ENCODE assay signal across 21 cellular contexts in the genomic region with DNA sequence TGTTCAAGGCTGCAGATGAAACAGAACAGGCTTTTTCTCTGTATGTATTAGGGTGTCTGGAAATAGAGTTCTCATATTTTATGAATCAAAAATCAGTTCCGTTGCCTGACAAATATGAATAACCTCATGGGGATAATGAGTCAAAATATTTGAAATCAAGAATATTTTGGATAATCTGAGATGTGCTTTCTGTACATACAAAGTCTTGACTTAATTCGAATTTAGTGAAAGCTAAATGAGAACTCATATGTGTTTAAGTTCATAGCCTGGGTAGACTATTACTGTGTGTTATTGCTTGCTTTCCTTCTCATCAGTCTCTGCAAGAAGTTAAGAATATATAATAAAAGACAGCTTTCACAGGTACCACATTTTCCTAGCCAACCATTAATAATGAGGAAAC.
DNase-seq lines count a peak whose midpoint lies in the region; FAIRE-seq and TF ChIP-seq lines count a peak whose summit lies in the region.
"Had no signal": no experiment of that assay in that cellular context is flagged by ENCODE, and none has a peak within 500 bp of the region (broad histone marks: within the 10 kb centered on the region; RNA-seq: fewer than 3 reads in every experiment).

No MANE protein-coding gene starts in this region.

- H3K9ac ChIP-seq in astrocyte (ENCODE audit: low read length): no peak overlapping the region
- H3K9ac ChIP-seq: BLaER1 treated with 17β-estradiol and CSF1 and Interleukin-3, amounts not matched to agents 10 nM and 100 nM had no signal

- no peaks in the 10 kb centered on the region for H4K20me1 ChIP-seq in astrocyte (ENCODE audit: insufficient read depth, low read length)
- H4K20me1 ChIP-seq: BLaER1 treated with 17β-estradiol and CSF1 and Interleukin-3, amounts not matched to agents 10 nM and 100 nM had no signal

- H3K27me3 Mint-ChIP-seq in astrocyte (ENCODE audit: low read depth, unreplicated experiment): no peaks in the 10 kb centered on the region
- H3K27me3 Mint-ChIP-seq in brain: no peaks in the 10 kb centered on the region
- no peaks in the 10 kb centered on the region for H3K27me3 Mint-ChIP-seq in activated T-helper 2 cell treated with anti-CD3 and anti-CD28 coated beads, Interferon-gamma antibody, Interleukin-2, Interleukin-4, amounts not matched to agents 10 μg/mL and 5 μg/mL and 100 μg/mL, durations not matched to agents 14 hours and 24 hours and 36 hours (ENCODE audit: low read depth)
- H3K27me3 Mint-ChIP-seq: B cell; CD4-positive, alpha-beta T cell had no signal

- POLR2A ChIA-PET in A673 (lab: Charles Lee; ENCODE audit: low non-redundant PET): no interaction called here

- no TSS peak for BruUV-seq in A673 (replicated peaks; lab: Mats Ljungman, UMichigan)

- H3K9me3 Mint-ChIP-seq in astrocyte (ENCODE audit: unreplicated experiment) (peaks cover 23% of the 10 kb centered on the region), brain (peaks cover 0 to 10% (median 2%) of the 10 kb centered on the region in 5 experiments)
- peaks cover 5% of the 10 kb centered on the region for H3K9me3 Mint-ChIP-seq in activated T-helper 2 cell treated with anti-CD3 and anti-CD28 coated beads, Interferon-gamma antibody, Interleukin-2, Interleukin-4, amounts not matched to agents 10 μg/mL and 5 μg/mL and 100 μg/mL, durations not matched to agents 14 hours and 24 hours and 36 hours

- no peak overlapping the region for H3K4me3 ChIP-seq in astrocyte (ENCODE audit: insufficient read depth, low read depth, low read length)
- no peak overlapping the region for H3K4me3 ChIP-seq in A673 (ENCODE audit: low read depth, low read length, poor library complexity, severe bottlenecking)
- no peak overlapping the region for H3K4me3 ChIP-seq in thyroid gland (replicated peaks in 1 of 3)
- H3K4me3 ChIP-seq: BLaER1 treated with 17β-estradiol and CSF1 and Interleukin-3, amounts not matched to agents 10 nM and 100 nM had no signal

- TF ChIP-seq POLR2A in thyroid gland (IDR thresholded peaks at IDR 0.05): no peak

- H3K36me3 Mint-ChIP-seq in astrocyte (ENCODE audit: low read depth, unreplicated experiment): no peaks in the 10 kb centered on the region
- no peaks in the 10 kb centered on the region for H3K36me3 Mint-ChIP-seq in brain
- no peaks in the 10 kb centered on the region for H3K36me3 Mint-ChIP-seq in activated T-helper 2 cell treated with anti-CD3 and anti-CD28 coated beads, Interferon-gamma antibody, Interleukin-2, Interleukin-4, amounts not matched to agents 10 μg/mL and 5 μg/mL and 100 μg/mL, durations not matched to agents 14 hours and 24 hours and 36 hours (ENCODE audit: low read depth)
- H3K36me3 Mint-ChIP-seq: CD8-positive, alpha-beta T cell had no signal

- H3K4me2 ChIP-seq in astrocyte (ENCODE audit: low read length): no peak overlapping the region
- H3K4me2 ChIP-seq: BLaER1 treated with 17β-estradiol and CSF1 and Interleukin-3, amounts not matched to agents 10 nM and 100 nM had no signal

- CTCF ChIA-PET in A673 (lab: Charles Lee): no interaction called here

- no peak for FAIRE-seq in astrocyte (lab: Jason Lieb, UNC)
- FAIRE-seq: A204.1, D721Med, G401.6, GM12891, GM19239 had no signal

- WGBS in thyroid gland, 2 donors: 84 to 88% methylated on average over 2 of the region's 2 CpGs

- H3K4me1 Mint-ChIP-seq in astrocyte (ENCODE audit: low read depth, unreplicated experiment): peaks cover 3% of the 10 kb centered on the region
- H3K4me1 Mint-ChIP-seq in brain: peaks cover 5% of the 10 kb centered on the region
- H3K4me1 Mint-ChIP-seq in activated T-helper 2 cell treated with anti-CD3 and anti-CD28 coated beads, Interferon-gamma antibody, Interleukin-2, Interleukin-4, amounts not matched to agents 10 μg/mL and 5 μg/mL and 100 μg/mL, durations not matched to agents 14 hours and 24 hours and 36 hours (ENCODE audit: low read depth): no peaks in the 10 kb centered on the region
- H3K4me1 Mint-ChIP-seq: B cell had no signal

- H3K27ac Mint-ChIP-seq in astrocyte (ENCODE audit: unreplicated experiment) (peak overlapping the region; percentile 1), brain (peak overlapping the region in 3 of 5 experiments; percentile 39 to 74 (median 50))
- no peak overlapping the region for H3K27ac Mint-ChIP-seq in activated T-helper 2 cell treated with anti-CD3 and anti-CD28 coated beads, Interferon-gamma antibody, Interleukin-2, Interleukin-4, amounts not matched to agents 10 μg/mL and 5 μg/mL and 100 μg/mL, durations not matched to agents 14 hours and 24 hours and 36 hours
- H3K27ac Mint-ChIP-seq: B cell; CD4-positive, alpha-beta T cell; CD8-positive, alpha-beta T cell had no signal

- H3K36me3 ChIP-seq in astrocyte (ENCODE audit: insufficient read depth, low read length) (no peaks in the 10 kb centered on the region), A673 (ENCODE audit: insufficient read depth, low read length, poor library complexity, severe bottlenecking) (no peaks in the 10 kb centered on the region), thyroid gland (no peaks in the 10 kb centered on the region)
- H3K36me3 ChIP-seq: BLaER1 treated with 17β-estradiol and CSF1 and Interleukin-3, amounts not matched to agents 10 nM and 100 nM had no signal

- DNase-seq in astrocyte (ENCODE audit: low read depth): no peak
- DNase-seq in activated T-helper 2 cell treated with anti-CD3 and anti-CD28 coated beads, Interferon-gamma antibody, Interleukin-2, Interleukin-4, amounts not matched to agents 10 μg/mL and 5 μg/mL and 100 μg/mL, durations not matched to agents 14 hours and 24 hours and 36 hours (ENCODE audit: low spot score): no peak
- no peak for DNase-seq in A673 (ENCODE audit: low spot score)
- no peak for DNase-seq in thyroid gland
- DNase-seq: 8988T; AML-193; Caco-2; Calu3; CD4-positive, alpha-beta T cell; CD8-positive, alpha-beta T cell; DMS79 treated with DMSO at 0.1 percent for 48 hours; GF-D8 had no signal

- H3K9me3 ChIP-seq in astrocyte (ENCODE audit: insufficient read depth, low read depth, low read length): no peaks in the 10 kb centered on the region
- H3K9me3 ChIP-seq in A673 (ENCODE audit: low read depth, low read length, poor library complexity, severe bottlenecking): no peaks in the 10 kb centered on the region
- no peaks in the 10 kb centered on the region for H3K9me3 ChIP-seq in thyroid gland

- H3K4me1 ChIP-seq in astrocyte (ENCODE audit: insufficient read depth, low read length) (no peaks in the 10 kb centered on the region), A673 (ENCODE audit: insufficient read depth, low read length, poor library complexity, severe bottlenecking) (no peaks in the 10 kb centered on the region), thyroid gland (no peaks in the 10 kb centered on the region)
- H3K4me1 ChIP-seq: BLaER1 treated with 17β-estradiol and CSF1 and Interleukin-3, amounts not matched to agents 10 nM and 100 nM; Caco-2 had no signal

- H3K79me2 ChIP-seq in astrocyte (ENCODE audit: insufficient read depth, low read length): no peaks in the 10 kb centered on the region

- no peaks in the 10 kb centered on the region for H3K27me3 ChIP-seq in astrocyte (ENCODE audit: insufficient read depth, low read length)
- H3K27me3 ChIP-seq in A673 (replicated peaks; ENCODE audit: insufficient read depth, low read depth, low read length, poor library complexity): no peaks in the 10 kb centered on the region
- H3K27me3 ChIP-seq in thyroid gland: no peaks in the 10 kb centered on the region
- H3K27me3 ChIP-seq: BLaER1 treated with 17β-estradiol and CSF1 and Interleukin-3, amounts not matched to agents 10 nM and 100 nM had no signal

- H2AFZ ChIP-seq in astrocyte (ENCODE audit: low read depth, low read length): no peak overlapping the region

- H3K4me3 Mint-ChIP-seq in astrocyte (ENCODE audit: unreplicated experiment) (no peak overlapping the region), brain (peak overlapping the region in 1 of 5 experiments; percentile 20)
- H3K4me3 Mint-ChIP-seq in activated T-helper 2 cell treated with anti-CD3 and anti-CD28 coated beads, Interferon-gamma antibody, Interleukin-2, Interleukin-4, amounts not matched to agents 10 μg/mL and 5 μg/mL and 100 μg/mL, durations not matched to agents 14 hours and 24 hours and 36 hours (ENCODE audit: low read depth): no peak overlapping the region
- H3K4me3 Mint-ChIP-seq: B cell; CD4-positive, alpha-beta T cell; CD8-positive, alpha-beta T cell had no signal

- TF ChIP-seq CTCF in astrocyte (IDR thresholded peaks at IDR 0.05; ENCODE audit: insufficient read depth, low read depth, low read length) (no peak), brain (conservative IDR thresholded peaks at IDR 0.05) (no peak), A673 (conservative IDR thresholded peaks at IDR 0.05; ENCODE audit: low read depth, low read length) (no peak), thyroid gland (IDR thresholded peaks at IDR 0.05) (no peak)

- no peak overlapping the region for H3K27ac ChIP-seq in astrocyte (ENCODE audit: low read depth, low read length)
- no peak overlapping the region for H3K27ac ChIP-seq in A673 (ENCODE audit: low read depth, low read length, poor library complexity, severe bottlenecking)
- no peak overlapping the region for H3K27ac ChIP-seq in thyroid gland
- H3K27ac ChIP-seq: BLaER1 treated with 17β-estradiol and CSF1 and Interleukin-3, amounts not matched to agents 10 nM and 100 nM; C4-2B had no signal

- intact Hi-C loops in activated T-helper 2 cell treated with anti-CD3 and anti-CD28 coated beads, Interferon-gamma antibody, Interleukin-2, Interleukin-4, amounts not matched to agents 10 μg/mL and 5 μg/mL and 100 μg/mL, durations not matched to agents 14 hours and 24 hours and 36 hours (cut with micrococcal nuclease): no loop called here
- intact Hi-C loops in A673 (cut with micrococcal nuclease; ENCODE audit: unreplicated experiment): no loop called here
- intact Hi-C loops in thyroid gland (cut with DNase I): no loop called here
